8 cellular contexts compared by ENCODE assay signal in genomic region chr19:53192771-53193533, GRCh38. TPM values are rescaled to one million over a fixed set of nuclear protein-coding genes. Genes with fewer than 3 reads are reported as not detected.
DNase-seq lines count a peak whose midpoint lies in the region; ATAC-seq and TF ChIP-seq lines count a peak whose summit lies in the region.

TSS of gene ZNF665 (minus strand) at chr19:53193358. CDS start at chr19:53182898, 10,460 bp downstream.

- H3K27ac Mint-ChIP-seq in nephron progenitor cell = peak within 1 kb of the TSS; percentile 85
- peak within 1 kb of the TSS; percentile 92 for H3K27ac Mint-ChIP-seq in stimulated activated memory B cell treated with anti-CD40 and anti-IgM and Interleukin-4, amounts not matched to agents 10 μg/mL and 1 μg/mL and 100 μg/mL, for 72 hours

- peaks cover 33% of the 10 kb centered on the region for H3K4me1 Mint-ChIP-seq in nephron progenitor cell
- H3K4me1 Mint-ChIP-seq in stimulated activated memory B cell treated with anti-CD40 and anti-IgM and Interleukin-4, amounts not matched to agents 10 μg/mL and 1 μg/mL and 100 μg/mL, for 72 hours = peaks cover 33% of the 10 kb centered on the region

- POLR2A ChIA-PET in Panc1 (lab: Charles Lee) = interaction anchor here (0.7 kb wide), 1 partner anchor 19 kb away, joined by 3 read pairs; no protein-coding TSS in a partner anchor

- peaks cover 7% of the 10 kb centered on the region for H3K4me1 ChIP-seq in Panc1 (ENCODE audit: control insufficient read depth, insufficient read depth, low read length)
- no peaks in the 10 kb centered on the region for H3K4me1 ChIP-seq in MM.1S (ENCODE audit: low read length)

- no peaks in the 10 kb centered on the region for H3F3A ChIP-seq in MM.1S (ENCODE audit: insufficient read depth, low read length)

- no peak within 1 kb of the TSS for H3K9ac ChIP-seq in MM.1S (ENCODE audit: low read length)

- peaks cover 67% of the 10 kb centered on the region for H3K9me3 Mint-ChIP-seq in nephron progenitor cell
- peaks cover 20% of the 10 kb centered on the region for H3K9me3 Mint-ChIP-seq in stimulated activated memory B cell treated with anti-CD40 and anti-IgM and Interleukin-4, amounts not matched to agents 10 μg/mL and 1 μg/mL and 100 μg/mL, for 72 hours

- H4K20me1 ChIP-seq in MM.1S (ENCODE audit: insufficient read depth, low read length) = no peaks in the 10 kb centered on the region

- H3K36me3 ChIP-seq in Panc1 (ENCODE audit: control insufficient read depth, insufficient read depth, low read length) = no peaks in the 10 kb centered on the region
- no peaks in the 10 kb centered on the region for H3K36me3 ChIP-seq in MM.1S (replicated peaks; ENCODE audit: insufficient read depth, low read length)

- DNase-seq in C1 segment of cervical spinal cord (lab: John Stamatoyannopoulos, UW) = peak; percentile 3 to 86 (median 76)
- DNase-seq in HCEC 1CT = peak; percentile 78
- no peak for DNase-seq in Panc1 (ENCODE audit: low read depth, low spot score)
- peak; percentile 26 for DNase-seq in activated gamma-delta T cell (lab: John Stamatoyannopoulos, UW)
- DNase-seq in foreskin fibroblast = peak; percentile 86 to 95
- peak; percentile 74 for DNase-seq in nephron progenitor cell
- no peak for DNase-seq in MM.1S

- intact Hi-C loops in Panc1 (cut with micrococcal nuclease; ENCODE audit: unreplicated experiment) = no loop called here

- peak within 1 kb of the TSS; percentile 96 for H3K27ac ChIP-seq in Panc1 (ENCODE audit: low read length)
- H3K27ac ChIP-seq in MM.1S (ENCODE audit: low read length) = no peak within 1 kb of the TSS

- H3K4me3 Mint-ChIP-seq in nephron progenitor cell = peak within 1 kb of the TSS; percentile 96
- peak within 1 kb of the TSS; percentile 95 for H3K4me3 Mint-ChIP-seq in stimulated activated memory B cell treated with anti-CD40 and anti-IgM and Interleukin-4, amounts not matched to agents 10 μg/mL and 1 μg/mL and 100 μg/mL, for 72 hours

- ATAC-seq in Panc1 = peak; percentile 91
- peak; percentile 87 for ATAC-seq in stimulated activated memory B cell treated with anti-CD40 and anti-IgM and Interleukin-4, amounts not matched to agents 10 μg/mL and 1 μg/mL and 100 μg/mL, for 72 hours

- CTCF ChIA-PET in Panc1 (lab: Charles Lee) = interaction anchor here (0.6 kb wide), 1 partner anchor 552 kb away, joined by 3 read pairs; no protein-coding TSS in a partner anchor

- peaks cover 42% of the 10 kb centered on the region for H3K36me3 Mint-ChIP-seq in nephron progenitor cell (ENCODE audit: low read depth)
- H3K36me3 Mint-ChIP-seq in stimulated activated memory B cell treated with anti-CD40 and anti-IgM and Interleukin-4, amounts not matched to agents 10 μg/mL and 1 μg/mL and 100 μg/mL, for 72 hours = peaks cover 34% of the 10 kb centered on the region

- no peaks in the 10 kb centered on the region for H3K27me3 ChIP-seq in Panc1 (ENCODE audit: control insufficient read depth, insufficient read depth, low read length)
- no peaks in the 10 kb centered on the region for H3K27me3 ChIP-seq in MM.1S (replicated peaks; ENCODE audit: insufficient read depth, low read length)

- TF ChIP-seq CTCF in Panc1 (IDR thresholded peaks at IDR 0.05) (no peak), foreskin fibroblast (IDR thresholded peaks at IDR 0.05; ENCODE audit: low read depth, low read length) (no peak), nephron progenitor cell (IDR thresholded peaks at IDR 0.05) (no peak), MM.1S (IDR thresholded peaks at IDR 0.05; ENCODE audit: low read length) (no peak)

- H3K27me3 Mint-ChIP-seq in nephron progenitor cell (ENCODE audit: low read depth, poor library complexity) = peaks cover 27% of the 10 kb centered on the region
- no peaks in the 10 kb centered on the region for H3K27me3 Mint-ChIP-seq in stimulated activated memory B cell treated with anti-CD40 and anti-IgM and Interleukin-4, amounts not matched to agents 10 μg/mL and 1 μg/mL and 100 μg/mL, for 72 hours

- peaks cover 3% of the 10 kb centered on the region; the same call in 1 of the 2 replicates for H3K9me3 ChIP-seq in Panc1 (ENCODE audit: control insufficient read depth, insufficient read depth, low read depth, low read length)
- no peaks in the 10 kb centered on the region for H3K9me3 ChIP-seq in MM.1S (replicated peaks; ENCODE audit: insufficient read depth, low read length)

- no peak within 1 kb of the TSS for H3K4me2 ChIP-seq in MM.1S (ENCODE audit: low read depth, low read length)

- H3K79me2 ChIP-seq in MM.1S (ENCODE audit: low read length) = no peaks in the 10 kb centered on the region

- peak within 1 kb of the TSS; percentile 92 to 96 for H3K4me3 ChIP-seq in Panc1 (ENCODE audit: low read depth in 2 of 2, low read length in 2 of 2)
- peak within 1 kb of the TSS; percentile 86 to 92 for H3K4me3 ChIP-seq in foreskin fibroblast (ENCODE audit: low read depth in 1 of 2, low read length in 2 of 2)
- H3K4me3 ChIP-seq in MM.1S (ENCODE audit: low read length) = no peak within 1 kb of the TSS

- no peak within 1 kb of the TSS for H2AFZ ChIP-seq in MM.1S (ENCODE audit: low read length)

- H3K9me2 ChIP-seq in MM.1S (replicated peaks; ENCODE audit: insufficient read depth, low read length) = no peaks in the 10 kb centered on the region

- in situ Hi-C loops in Panc1 (cut with HindIII; ENCODE audit: low pct_unique_long_range_greater_than_20kb, low sequenced_read_pairs) = no loop called here

- BruUV-seq in Panc1 (replicated peaks; lab: Mats Ljungman, UMichigan) = TSS peak; percentile 87

RNA-seq across cellular contexts. Expression of gene ZNF665, which starts in this region (rescaled TPM):
- total RNA-seq in Panc1 (2021; ENCODE audit: unreplicated experiment) = 7.0 TPM
- 3.9 TPM for polyA plus RNA-seq in Panc1 (2012; ENCODE audit: insufficient read length)

Comparison
In these comparisons a context has a peak if more than half of its experiments do, and no peak if none do; other contexts are left out.
1. DNase-seq: peak in C1 segment of cervical spinal cord (14 of 14), HCEC 1CT (single experiment), activated gamma-delta T cell (single experiment), foreskin fibroblast (2 of 2) and nephron progenitor cell (single experiment); none in Panc1 (single experiment) and MM.1S (single experiment).